ENCODE assay signal across 8 cellular contexts in the genomic region with DNA sequence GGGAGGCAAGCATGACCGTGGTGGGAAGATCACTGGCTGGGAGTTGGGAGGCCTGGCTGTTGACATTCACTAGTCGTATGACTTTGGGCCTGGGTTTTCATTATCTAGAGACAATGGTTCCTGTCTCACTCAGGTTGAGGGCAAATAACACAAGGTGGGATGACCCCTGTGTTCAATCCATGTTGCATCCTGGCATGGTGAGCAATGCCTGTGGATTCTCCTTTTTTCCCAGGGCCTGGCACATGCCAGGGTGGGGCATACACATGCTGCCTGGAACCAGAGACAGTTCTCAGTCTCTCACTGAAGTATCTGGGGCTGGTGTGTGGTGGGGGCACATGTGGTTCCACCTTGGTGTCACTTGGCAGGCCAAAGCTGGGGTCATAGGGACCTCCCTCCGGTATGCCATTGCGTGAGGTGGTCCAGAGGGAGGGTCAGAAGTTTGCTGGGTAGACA. TPM values are rescaled to one million over a fixed set of nuclear protein-coding genes. Genes with fewer than 3 reads are reported as not detected.
DNase-seq lines count a peak whose midpoint lies in the region; ATAC-seq lines count a peak whose summit lies in the region.

No MANE protein-coding gene starts in this region.

- DNase-seq in stimulated activated naive CD8-positive, alpha-beta T cell treated with anti-CD3 and anti-CD28 coated beads, Interleukin-15, Interleukin-2, amounts not matched to agents 100 U/mL and 50 U/mL, for 24 hours = no peak
- no peak for DNase-seq in naive thymus-derived CD4-positive, alpha-beta T cell
- DNase-seq in aorta = no peak

- H3K9me3 ChIP-seq in naive thymus-derived CD4-positive, alpha-beta T cell (ENCODE audit: control insufficient read depth in 2 of 3, low read length in 3 of 3) = no peaks in the 10 kb centered on the region
- H3K9me3 ChIP-seq in aorta (ENCODE audit: control insufficient read depth, low read length) = no peaks in the 10 kb centered on the region

- CTCF ChIA-PET in naive thymus-derived CD4-positive, alpha-beta T cell (lab: Charles Lee) = interaction anchor here (1.0 to 11.1 kb wide), 5 partner anchors 18 to 117 kb away, joined by 3 to 127 read pairs (median 4); a partner anchor contains a TSS

- no peaks in the 10 kb centered on the region for H3K27me3 ChIP-seq in naive thymus-derived CD4-positive, alpha-beta T cell (ENCODE audit: control insufficient read depth in 2 of 2, insufficient read depth in 2 of 2, low read length in 2 of 2)
- no peaks in the 10 kb centered on the region for H3K27me3 ChIP-seq in aorta (ENCODE audit: control insufficient read depth in 1 of 2, insufficient read depth in 2 of 2, low read length in 1 of 2)

- H3K4me3 Mint-ChIP-seq in stimulated activated naive CD8-positive, alpha-beta T cell treated with anti-CD3 and anti-CD28 coated beads, Interleukin-15, Interleukin-2, amounts not matched to agents 100 ng/mL and 50 ng/mL, for 24 hours = peak overlapping the region; percentile 85
- H3K4me3 Mint-ChIP-seq in naive thymus-derived CD4-positive, alpha-beta T cell = peak overlapping the region; percentile 85 to 94 (median 90)

- no peaks in the 10 kb centered on the region for H3K27me3 Mint-ChIP-seq in stimulated activated naive CD8-positive, alpha-beta T cell treated with anti-CD3 and anti-CD28 coated beads, Interleukin-15, Interleukin-2, amounts not matched to agents 100 ng/mL and 50 ng/mL, for 24 hours
- peaks cover 0 to 19% (median 0%) of the 10 kb centered on the region in 5 donors for H3K27me3 Mint-ChIP-seq in naive thymus-derived CD4-positive, alpha-beta T cell

- H3K9me3 Mint-ChIP-seq in stimulated activated naive CD8-positive, alpha-beta T cell treated with anti-CD3 and anti-CD28 coated beads, Interleukin-15, Interleukin-2, amounts not matched to agents 100 ng/mL and 50 ng/mL, for 24 hours = no peaks in the 10 kb centered on the region
- no peaks in the 10 kb centered on the region for H3K9me3 Mint-ChIP-seq in naive thymus-derived CD4-positive, alpha-beta T cell

- peak overlapping the region; percentile 45 for H3K4me3 ChIP-seq in naive thymus-derived CD4-positive, alpha-beta T cell (ENCODE audit: low read length)
- H3K4me3 ChIP-seq in aorta (ENCODE audit: low read length in 2 of 2) = no peak overlapping the region

- WGBS in aorta, 2 donors = 10 to 20% methylated on average over 4 of the region's 4 CpGs

- no peaks in the 10 kb centered on the region for H3K36me3 Mint-ChIP-seq in stimulated activated naive CD8-positive, alpha-beta T cell treated with anti-CD3 and anti-CD28 coated beads, Interleukin-15, Interleukin-2, amounts not matched to agents 100 ng/mL and 50 ng/mL, for 24 hours (ENCODE audit: low read depth)
- peaks cover 0 to 5% (median 0%) of the 10 kb centered on the region in 5 donors for H3K36me3 Mint-ChIP-seq in naive thymus-derived CD4-positive, alpha-beta T cell

- H3K4me1 Mint-ChIP-seq in stimulated activated naive CD8-positive, alpha-beta T cell treated with anti-CD3 and anti-CD28 coated beads, Interleukin-15, Interleukin-2, amounts not matched to agents 100 ng/mL and 50 ng/mL, for 24 hours (ENCODE audit: low read depth) = peaks cover 77% of the 10 kb centered on the region
- H3K4me1 Mint-ChIP-seq in naive thymus-derived CD4-positive, alpha-beta T cell = peaks cover 47 to 90% (median 67%) of the 10 kb centered on the region in 7 donors

- no peak for ATAC-seq in stimulated activated naive CD8-positive, alpha-beta T cell treated with anti-CD3 and anti-CD28 coated beads, Interleukin-15, Interleukin-2, amounts not matched to agents 100 U/mL and 50 U/mL, for 24 hours
- ATAC-seq in naive thymus-derived CD4-positive, alpha-beta T cell = no peak
- ATAC-seq in aorta (ENCODE audit: low FRiP score) = no peak
- no peak for ATAC-seq in HG03196 (IDR thresholded peaks at IDR 0.05; ENCODE audit: unreplicated experiment)
- no peak for ATAC-seq in HG03025 (IDR thresholded peaks at IDR 0.05; ENCODE audit: low FRiP score, unreplicated experiment)
- ATAC-seq in HG03521 (IDR thresholded peaks at IDR 0.05; ENCODE audit: unreplicated experiment) = no peak

- H3K36me3 ChIP-seq in naive thymus-derived CD4-positive, alpha-beta T cell (ENCODE audit: control insufficient read depth in 2 of 3, insufficient read depth in 3 of 3, low read length in 3 of 3) = peaks cover 0 to under 1% (median 0%) of the 10 kb centered on the region in 3 experiments
- H3K36me3 ChIP-seq in aorta (ENCODE audit: control insufficient read depth in 1 of 2, insufficient read depth in 2 of 2, low read length in 1 of 2) = no peaks in the 10 kb centered on the region

- peak overlapping the region; percentile 94 for H3K27ac Mint-ChIP-seq in stimulated activated naive CD8-positive, alpha-beta T cell treated with anti-CD3 and anti-CD28 coated beads, Interleukin-15, Interleukin-2, amounts not matched to agents 100 ng/mL and 50 ng/mL, for 24 hours
- peak overlapping the region; percentile 83 to 96 (median 95) for H3K27ac Mint-ChIP-seq in naive thymus-derived CD4-positive, alpha-beta T cell

- H3K4me1 ChIP-seq in naive thymus-derived CD4-positive, alpha-beta T cell (ENCODE audit: control insufficient read depth in 2 of 2, insufficient read depth in 2 of 2, low read length in 2 of 2) = peaks cover 46 to 69% of the 10 kb centered on the region in 2 donors
- peaks cover 1 to 7% of the 10 kb centered on the region in 2 donors for H3K4me1 ChIP-seq in aorta (ENCODE audit: control insufficient read depth in 1 of 2, insufficient read depth in 2 of 2, low read length in 2 of 2)

- POLR2A ChIA-PET in naive thymus-derived CD4-positive, alpha-beta T cell (lab: Charles Lee) = interaction anchor here (0.6 to 3.6 kb wide), 8 partner anchors 25 to 869 kb away, joined by 3 to 25 read pairs (median 6); a partner anchor contains a TSS

- intact Hi-C loops in naive thymus-derived CD4-positive, alpha-beta T cell (cut with micrococcal nuclease) = no loop called here
- intact Hi-C loops in aorta (cut with DNase I) = loop anchor here in 1 of 2 donors (5.0 kb wide), 1 partner anchor 44 kb away; no protein-coding TSS in a partner anchor

- H3K27ac ChIP-seq in cingulate gyrus (ENCODE audit: low read depth, low read length) = peak overlapping the region; percentile 100
- H3K27ac ChIP-seq in naive thymus-derived CD4-positive, alpha-beta T cell (ENCODE audit: low read depth, low read length) = peak overlapping the region; percentile 75
- peak overlapping the region; percentile 36 to 78 for H3K27ac ChIP-seq in aorta (ENCODE audit: low read depth in 1 of 2, low read length in 2 of 2)

RNA-seq across cellular contexts. Expression of a gene that starts 5.4 kb away (rescaled TPM):
- 10 to 100 TPM in 4 of 5 experiments, 1 to 10 TPM in 1; 3.2 to 55.9 (median 48.4) TPM for total RNA-seq in naive thymus-derived CD4-positive, alpha-beta T cell
- polyA plus RNA-seq in naive thymus-derived CD4-positive, alpha-beta T cell = 10 to 100 TPM; 17.7 to 26.2 TPM
- 10 to 100 TPM; 53.7 to 62.3 TPM for total RNA-seq in aorta
- 10 to 100 TPM; 38.9 to 52.1 TPM for polyA plus RNA-seq in aorta

RNA-seq across cellular contexts. Expression of a gene that starts 13.9 kb away (rescaled TPM):
- 100 to 1,000 TPM in 1 of 5 experiments, 10 to 100 TPM in 4; 82.9 to 103 (median 91.4) TPM for total RNA-seq in naive thymus-derived CD4-positive, alpha-beta T cell
- polyA plus RNA-seq in naive thymus-derived CD4-positive, alpha-beta T cell = 10 to 100 TPM; 46.7 to 62.7 TPM
- total RNA-seq in aorta = 10 to 100 TPM; 60.8 to 70.9 TPM
- 10 to 100 TPM; 20.7 to 66.5 TPM for polyA plus RNA-seq in aorta

RNA-seq across cellular contexts. Expression of a gene that starts 32.2 kb away (rescaled TPM):
- total RNA-seq in naive thymus-derived CD4-positive, alpha-beta T cell = 10 to 100 TPM in 4 of 5 experiments, 1 to 10 TPM in 1; 3.6 to 34.2 (median 17.3) TPM
- polyA plus RNA-seq in naive thymus-derived CD4-positive, alpha-beta T cell = 10 to 100 TPM in 1 of 2 donors, 1 to 10 TPM in 1; 4.7 to 11.2 TPM
- 10 to 100 TPM; 18.4 to 53.6 TPM for total RNA-seq in aorta
- polyA plus RNA-seq in aorta = 10 to 100 TPM in 1 of 2 donors, 1 to 10 TPM in 1; 8.6 to 28.5 TPM

RNA-seq across cellular contexts. Expression of a gene that starts 52.9 kb away (rescaled TPM):
- total RNA-seq in naive thymus-derived CD4-positive, alpha-beta T cell = not detected
- not detected for polyA plus RNA-seq in naive thymus-derived CD4-positive, alpha-beta T cell
- 1 to 10 TPM in 1 of 2 donors, under 1 TPM in 1; 0.39 to 5.4 TPM for total RNA-seq in aorta
- 1 to 10 TPM in 1 of 2 donors, not detected in 1; 2.7 TPM for polyA plus RNA-seq in aorta

RNA-seq across cellular contexts. Expression of a gene that starts 53.6 kb away (rescaled TPM):
- total RNA-seq in naive thymus-derived CD4-positive, alpha-beta T cell = 100 to 1,000 TPM in 4 of 5 experiments, 10 to 100 TPM in 1; 97.0 to 145 (median 113) TPM
- 10 to 100 TPM in 1 of 2 donors, 1 to 10 TPM in 1; 8.0 to 11.3 TPM for polyA plus RNA-seq in naive thymus-derived CD4-positive, alpha-beta T cell
- 100 to 1,000 TPM in 1 of 2 donors, 10 to 100 TPM in 1; 81.0 to 100 TPM for total RNA-seq in aorta
- 100 to 1,000 TPM in 1 of 2 donors, 10 to 100 TPM in 1; 21.2 to 171 TPM for polyA plus RNA-seq in aorta
